ENCODE assay signal across 1 cellular context in the genomic region with DNA sequence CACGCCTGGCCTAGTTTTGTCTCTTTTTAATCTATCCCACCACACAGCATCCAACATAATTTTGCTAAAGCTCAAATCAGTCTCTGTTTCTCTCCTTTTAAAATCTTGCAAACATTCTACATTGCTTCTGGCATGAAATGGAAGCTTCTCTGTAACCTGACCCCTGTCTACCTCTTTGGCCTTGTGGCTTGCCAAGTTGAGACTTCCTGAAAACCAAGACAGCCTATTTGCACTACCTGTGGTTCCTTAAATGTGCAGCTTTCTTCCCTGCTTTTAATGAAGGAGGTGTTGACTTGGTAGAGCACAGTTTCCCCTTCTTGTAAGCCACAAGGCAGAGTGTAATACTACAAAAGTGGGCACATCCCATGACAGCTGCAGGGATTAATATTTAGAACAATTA.
A peak's percentile ranks its signal among the peaks of the same experiment; 100 is the strongest.
TF ChIP-seq lines count a peak whose summit lies in the region.

No MANE protein-coding gene starts in this region.

TF ChIP-seq in GM12878, 131 proteins besides CTCF, POLR2A, EP300 and RAD21:
- TF ChIP-seq IKZF1 (conservative IDR thresholded peaks at IDR 0.05) (peak; percentile 35), RUNX3 (IDR thresholded peaks at IDR 0.05; ENCODE audit: low read length) (0 out of 2 replicates have a peak, but pooled peaks have one; percentile 11), KLF5 (IDR thresholded peaks at IDR 0.05; ENCODE audit: partially characterized antibody) (no peak), IKZF2 (IDR thresholded peaks at IDR 0.05) (peak; percentile 27 to 47; a peak in 2 of 4 replicates), CREM (IDR thresholded peaks at IDR 0.05; ENCODE audit: low read depth) (no peak)
